In the genomic region with DNA sequence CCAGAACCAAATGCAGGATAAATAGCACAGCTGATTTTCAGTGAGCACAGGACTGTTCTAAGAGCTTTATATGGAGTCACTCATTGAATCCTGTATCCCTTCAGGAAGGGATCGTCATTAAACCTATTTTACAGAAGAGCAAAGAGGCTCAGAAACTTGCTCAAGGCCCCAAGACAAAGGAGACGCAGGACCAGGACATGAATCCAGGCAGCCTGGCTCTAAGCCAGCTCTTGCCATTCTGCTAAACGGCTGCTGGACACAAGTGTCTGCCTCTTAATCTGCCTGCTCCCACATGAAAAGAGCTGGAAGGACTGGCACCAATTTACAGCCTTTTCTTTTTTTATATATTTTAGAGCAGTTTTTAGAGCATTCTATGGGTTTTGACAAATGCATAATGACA, we compare ENCODE assay signal across 14 cellular contexts. TPM values are rescaled to one million over a fixed set of nuclear protein-coding genes. Genes with fewer than 3 reads are reported as not detected.
A peak's percentile ranks its signal among the peaks of the same experiment; 100 is the strongest.
DNase-seq lines count a peak whose midpoint lies in the region; ATAC-seq lines count a peak whose summit lies in the region.
"Had no signal": no experiment of that assay in that cellular context is flagged by ENCODE, and none has a peak within 500 bp of the region (broad histone marks: within the 10 kb centered on the region; RNA-seq: fewer than 3 reads in every experiment).

No MANE protein-coding gene starts in this region.

- H3K4me3 Mint-ChIP-seq in activated T-helper 17 cell treated with anti-CD3 and anti-CD28 coated beads, Interleukin-2, amount 50 U/mL, for 72 hours: no peak overlapping the region
- H3K4me3 Mint-ChIP-seq: activated T-cell treated with anti-CD3 and anti-CD28 coated beads, Interleukin-2, amount 50 U/mL, for 4 hours had no signal

- peak overlapping the region; percentile 25 for H3K27ac Mint-ChIP-seq in activated T-helper 17 cell treated with anti-CD3 and anti-CD28 coated beads, Interleukin-2, amount 50 U/mL, for 72 hours

- peak; percentile 79 for DNase-seq in Ammon's horn (ENCODE audit: low spot score)
- DNase-seq in NCI-H146 treated with DMSO at 0.1 percent for 48 hours (lab: John Stamatoyannopoulos, UW; ENCODE audit: unreplicated experiment): peak; percentile 30
- DNase-seq in inferior parietal cortex (ENCODE audit: extremely low spot score): peak; percentile 58
- DNase-seq in foreskin melanocyte: no peak
- no peak for DNase-seq in stimulated activated CD4-positive, alpha-beta T cell treated with anti-CD3 and anti-CD28 coated beads, Interleukin-1b, Interleukin-23, amount 100 ng/mL, for 48 hours
- DNase-seq in activated naive CD4-positive, alpha-beta T cell treated with anti-CD3 and anti-CD28 coated beads, Interleukin-2, amount 50 U/mL, for 16 hours: no peak
- DNase-seq: activated CD4-positive, alpha-beta T cell treated with anti-CD3 and anti-CD28 coated beads for 1 hour; activated T-cell treated with anti-CD3 and anti-CD28 coated beads, Interleukin-2, amount 50 U/mL, for 4 hours; EL; lower lobe of right lung; ovary had no signal

- H3K36me3 Mint-ChIP-seq in activated T-helper 17 cell treated with anti-CD3 and anti-CD28 coated beads, Interleukin-2, amount 50 U/mL, for 72 hours (ENCODE audit: low read depth): peaks cover 6% of the 10 kb centered on the region

- no peak for ATAC-seq in activated T-helper 17 cell treated with anti-CD3 and anti-CD28 coated beads, Interleukin-2, amount 50 U/mL, for 72 hours (replicated peaks)
- no peak for ATAC-seq in HG02798 (IDR thresholded peaks at IDR 0.05; ENCODE audit: poor library complexity, unreplicated experiment)
- ATAC-seq: activated T-cell treated with anti-CD3 and anti-CD28 coated beads, Interleukin-2, amount 50 U/mL, for 4 hours; gastroesophageal sphincter; lower lobe of right lung had no signal

- H3K9me3 Mint-ChIP-seq in activated T-helper 17 cell treated with anti-CD3 and anti-CD28 coated beads, Interleukin-2, amount 50 U/mL, for 72 hours: peaks cover 5% of the 10 kb centered on the region
- H3K9me3 Mint-ChIP-seq: activated T-cell treated with anti-CD3 and anti-CD28 coated beads, Interleukin-2, amount 50 U/mL, for 4 hours had no signal

- no peaks in the 10 kb centered on the region for H3K27me3 Mint-ChIP-seq in activated T-helper 17 cell treated with anti-CD3 and anti-CD28 coated beads, Interleukin-2, amount 50 U/mL, for 72 hours

- peaks cover 12% of the 10 kb centered on the region for H3K4me1 Mint-ChIP-seq in activated T-helper 17 cell treated with anti-CD3 and anti-CD28 coated beads, Interleukin-2, amount 50 U/mL, for 72 hours

RNA-seq across cellular contexts. Expression of gene RETREG1, which starts 37.7 kb away (rescaled TPM):
- total RNA-seq in activated T-helper 17 cell treated with anti-CD3 and anti-CD28 coated beads, Interleukin-2, amount 50 U/mL, for 72 hours: 10 to 100 TPM in 1 of 2 donors, 1 to 10 TPM in 1; 8.4 to 13.5 TPM

Comparison
In these comparisons a context has a peak if more than half of its experiments do, and no peak if none do; other contexts are left out.
1. DNase-seq: peak in Ammon's horn (single experiment), NCI-H146 treated with DMSO at 0.1 percent for 48 hours (single experiment) and inferior parietal cortex (single experiment); none in foreskin melanocyte (single experiment), stimulated activated CD4-positive, alpha-beta T cell treated with anti-CD3 and anti-CD28 coated beads, Interleukin-1b, Interleukin-23, amount 100 ng/mL, for 48 hours (single experiment) and activated naive CD4-positive, alpha-beta T cell treated with anti-CD3 and anti-CD28 coated beads, Interleukin-2, amount 50 U/mL, for 16 hours (single experiment).